8 cellular contexts compared by ENCODE assay signal in the genomic region with DNA sequence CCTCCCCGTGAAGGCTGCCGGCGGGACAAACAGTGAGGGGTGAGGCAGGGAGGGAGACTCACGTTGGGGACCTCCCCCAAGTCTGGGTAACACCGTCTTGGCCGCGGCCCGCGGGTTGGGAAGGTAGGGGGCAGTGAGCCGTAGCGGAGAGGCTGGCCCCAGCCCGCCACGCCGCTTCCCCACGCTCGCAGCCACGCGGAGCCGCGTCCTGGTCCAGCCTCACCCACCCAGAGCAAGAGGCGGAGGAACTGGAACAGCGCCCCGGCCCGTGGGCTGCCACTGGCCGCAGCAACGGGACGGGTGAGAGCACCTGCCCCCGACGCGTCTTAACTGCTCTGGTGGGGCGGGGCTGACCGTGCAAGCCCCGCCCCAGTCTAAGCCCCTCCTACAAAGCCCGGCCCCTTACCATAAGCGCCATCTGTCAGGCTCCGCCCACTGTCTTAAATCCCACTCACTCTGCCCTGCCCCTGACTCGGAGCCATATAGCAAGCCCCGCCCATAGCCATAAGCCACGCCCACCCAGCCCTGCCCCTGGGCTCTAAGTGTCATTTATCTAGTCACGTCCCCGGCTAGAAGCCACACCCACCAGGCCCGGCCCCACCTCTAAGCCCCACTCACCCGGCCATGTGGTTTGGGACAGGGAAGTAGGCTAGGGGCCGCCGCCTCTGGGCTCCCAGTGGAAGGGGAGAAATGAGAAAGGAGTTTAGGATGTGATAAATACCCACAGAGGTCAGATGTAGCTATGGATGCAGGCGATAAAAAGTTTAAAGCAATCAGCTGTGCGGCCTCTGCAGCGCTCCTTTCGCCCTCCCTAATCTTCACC. TPM values are rescaled to one million over a fixed set of nuclear protein-coding genes. Genes with fewer than 3 reads are reported as not detected.
A peak's percentile ranks its signal among the peaks of the same experiment; 100 is the strongest.
DNase-seq lines count a peak whose midpoint lies in the region; ATAC-seq and TF ChIP-seq lines count a peak whose summit lies in the region.

No MANE protein-coding gene starts in this region.

- H3K27ac ChIP-seq in ovary (no peak overlapping the region), tibial artery (no peak overlapping the region)

- TF ChIP-seq POLR2A in ovary (IDR thresholded peaks at IDR 0.05), result no peak

- peaks cover 15% of the 10 kb centered on the region for H3K4me1 Mint-ChIP-seq in activated naive CD4-positive, alpha-beta T cell treated with anti-CD3 and anti-CD28 coated beads for 36 hours (ENCODE audit: low read depth)

- no peak overlapping the region for H3K27ac Mint-ChIP-seq in activated naive CD4-positive, alpha-beta T cell treated with anti-CD3 and anti-CD28 coated beads for 36 hours

- H3K27me3 ChIP-seq in ovary (no peaks in the 10 kb centered on the region), tibial artery (peaks cover 0 to 35% of the 10 kb centered on the region in 2 donors)

- ATAC-seq in GM21717 (IDR thresholded peaks at IDR 0.05; ENCODE audit: unreplicated experiment), result peak; percentile 61

- no peaks in the 10 kb centered on the region for H3K36me3 ChIP-seq in ovary
- no peaks in the 10 kb centered on the region for H3K36me3 ChIP-seq in tibial artery

- H3K9me3 ChIP-seq in ovary (no peaks in the 10 kb centered on the region), tibial artery (no peaks in the 10 kb centered on the region)

- H3K4me3 ChIP-seq in ovary (no peak overlapping the region), tibial artery (peak overlapping the region in 1 of 2 donors; percentile 30)

- no peaks in the 10 kb centered on the region for H3K4me1 ChIP-seq in ovary (ENCODE audit: insufficient read depth)
- peaks cover 0 to 8% (median 8%) of the 10 kb centered on the region in 4 donors for H3K4me1 ChIP-seq in tibial artery

- H3K4me3 Mint-ChIP-seq in activated naive CD4-positive, alpha-beta T cell treated with anti-CD3 and anti-CD28 coated beads for 36 hours, result peak overlapping the region; percentile 47

- CTCF ChIA-PET in activated naive CD4-positive, alpha-beta T cell treated with anti-CD3 and anti-CD28 coated beads for 36 hours (lab: Charles Lee), result no interaction called here

- peak; percentile 83 for DNase-seq in DMS53 (lab: John Stamatoyannopoulos, UW)
- DNase-seq in Kasumi-1 (lab: John Stamatoyannopoulos, UW), result peak; percentile 96 to 98
- peak; percentile 91 for DNase-seq in SIG-M5 treated with dmso at 0.1 percent for 504 hours (lab: John Stamatoyannopoulos, UW; ENCODE audit: unreplicated experiment)
- DNase-seq in activated naive CD4-positive, alpha-beta T cell treated with anti-CD3 and anti-CD28 coated beads for 36 hours, result peak; percentile 95
- peak; percentile 40 to 91 (median 72) for DNase-seq in head of caudate nucleus
- DNase-seq in ovary, result peak; percentile 43 to 78 (median 62)
- DNase-seq in tibial artery, result peak; percentile 84

- no peak for TF ChIP-seq EP300 in ovary (IDR thresholded peaks at IDR 0.05)

- intact Hi-C loops in activated naive CD4-positive, alpha-beta T cell treated with anti-CD3 and anti-CD28 coated beads for 36 hours (cut with micrococcal nuclease), result loop anchor here (1.0 to 5.0 kb wide), 2 partner anchors 108 to 221 kb away; a partner anchor contains a TSS
- intact Hi-C loops in head of caudate nucleus (cut with DNase I) (no loop called here), ovary (cut with DNase I) (no loop called here), tibial artery (cut with DNase I; ENCODE audit: low total_unique reads) (no loop called here)

- H3K27me3 Mint-ChIP-seq in activated naive CD4-positive, alpha-beta T cell treated with anti-CD3 and anti-CD28 coated beads for 36 hours (ENCODE audit: low read depth), result no peaks in the 10 kb centered on the region

- WGBS in ovary, 3 donors, result 7 to 8% (median 7%) methylated on average over 38 to 49 of the region's 49 CpGs

- no peak for TF ChIP-seq CTCF in ovary (IDR thresholded peaks at IDR 0.05)
- no peak for TF ChIP-seq CTCF in tibial artery (IDR thresholded peaks at IDR 0.05)

- no peaks in the 10 kb centered on the region for H3K9me3 Mint-ChIP-seq in activated naive CD4-positive, alpha-beta T cell treated with anti-CD3 and anti-CD28 coated beads for 36 hours

- no peaks in the 10 kb centered on the region for H3K36me3 Mint-ChIP-seq in activated naive CD4-positive, alpha-beta T cell treated with anti-CD3 and anti-CD28 coated beads for 36 hours (ENCODE audit: low read depth)

RNA-seq across cellular contexts. Expression of a gene that starts 2.1 kb away (rescaled TPM):
- total RNA-seq in activated naive CD4-positive, alpha-beta T cell treated with anti-CD3 and anti-CD28 coated beads for 36 hours, result not detected
- not detected for total RNA-seq in ovary
- not detected for polyA plus RNA-seq in ovary

RNA-seq across cellular contexts. Expression of a gene that starts 45.0 kb away (rescaled TPM):
- total RNA-seq in activated naive CD4-positive, alpha-beta T cell treated with anti-CD3 and anti-CD28 coated beads for 36 hours, result 100 to 1,000 TPM; 135 to 140 TPM
- total RNA-seq in ovary, result 10 to 100 TPM; 13.8 to 78.4 (median 65.6) TPM
- polyA plus RNA-seq in ovary, result 10 to 100 TPM; 25.3 to 46.5 TPM
